19 cellular contexts compared by ENCODE assay signal in the genomic region with DNA sequence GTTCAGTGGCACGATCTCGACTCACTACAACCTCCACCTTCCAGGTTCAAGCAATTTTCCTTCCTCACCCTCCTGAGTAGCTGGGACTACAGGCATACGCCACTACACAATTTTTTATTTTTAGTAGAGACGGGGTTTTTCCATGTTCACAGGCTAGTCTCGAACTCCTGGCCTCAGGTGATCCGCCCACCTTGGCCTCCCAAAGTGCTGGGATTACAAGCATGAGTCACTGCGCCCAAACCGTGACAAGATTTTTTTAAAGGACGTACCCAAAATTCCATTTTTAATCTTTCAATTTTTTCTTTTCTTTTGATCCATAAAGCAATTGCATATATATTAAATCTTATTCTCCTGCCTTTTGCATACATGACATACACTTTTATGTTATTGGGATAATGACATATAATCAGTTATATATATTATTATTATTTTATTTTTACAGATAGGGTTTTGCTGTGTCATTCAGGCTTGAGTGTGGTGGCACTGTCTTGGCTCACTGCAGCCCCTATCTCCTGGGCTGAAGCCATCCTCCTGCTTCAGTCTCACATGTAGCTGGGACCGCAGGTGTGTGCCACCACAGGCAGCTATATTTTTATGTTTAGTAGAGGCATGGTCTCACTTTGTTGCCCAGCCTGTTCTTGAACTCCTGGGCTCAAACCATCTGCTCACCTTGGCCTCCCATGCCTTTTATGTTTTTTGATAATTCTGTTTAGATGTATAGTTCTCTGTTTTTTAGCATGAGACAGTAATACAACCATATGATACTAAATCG.
DNase-seq lines count a peak whose midpoint lies in the region; ATAC-seq and TF ChIP-seq lines count a peak whose summit lies in the region.
"Had no signal": no experiment of that assay in that cellular context is flagged by ENCODE, and none has a peak within 500 bp of the region (broad histone marks: within the 10 kb centered on the region; RNA-seq: fewer than 3 reads in every experiment).

No MANE protein-coding gene starts in this region.

- H3K36me3 ChIP-seq in HCT116 (ENCODE audit: control insufficient read depth in 1 of 2, insufficient read depth in 2 of 2, low read length in 2 of 2): peaks cover 3% of the 10 kb centered on the region in 2 experiments; a peak in 2 of 4 replicates
- H3K36me3 ChIP-seq in neural cell (ENCODE audit: insufficient read depth, low read length): no peaks in the 10 kb centered on the region

- CTCF ChIA-PET in CD4-positive, alpha-beta T cell (lab: Charles Lee): no interaction called here
- CTCF ChIA-PET in HCT116 (lab: Charles Lee): no interaction called here

- no peaks in the 10 kb centered on the region for H3K9me3 Mint-ChIP-seq in CD4-positive, alpha-beta T cell
- no peaks in the 10 kb centered on the region for H3K9me3 Mint-ChIP-seq in chondrocyte (ENCODE audit: low read depth)
- H3K9me3 Mint-ChIP-seq: CD8-positive, alpha-beta memory T cell; IgD-negative memory B cell had no signal

- no peak for TF ChIP-seq EP300 in neural cell (conservative IDR thresholded peaks at IDR 0.05; ENCODE audit: poor library complexity, severe bottlenecking)

- H3K4me3 Mint-ChIP-seq in CD4-positive, alpha-beta T cell: no peak overlapping the region
- H3K4me3 Mint-ChIP-seq in chondrocyte (ENCODE audit: unreplicated experiment): no peak overlapping the region
- H3K4me3 Mint-ChIP-seq: CD8-positive, alpha-beta memory T cell; IgD-negative memory B cell had no signal

- no peak for DNase-seq in CD4-positive, alpha-beta T cell
- no peak for DNase-seq in HCT116 (ENCODE audit: low read depth, low spot score)
- DNase-seq in chondrocyte (ENCODE audit: low spot score): no peak
- no peak for DNase-seq in activated CD8-positive, alpha-beta memory T cell treated with anti-CD3 and anti-CD28 coated beads for 24 hours
- no peak for DNase-seq in DMS153 treated with DMSO at 0.1 percent for 48 hours (lab: John Stamatoyannopoulos, UW; ENCODE audit: unreplicated experiment)
- DNase-seq: CD8-positive, alpha-beta memory T cell; H7; Kasumi-1; MM.1S; NCI-H1092; NCI-H1436 treated with DMSO at 0.1 percent for 48 hours; NCI-H2029; NCI-H2171; NCI-H526; PC-9 had no signal

- H3K9ac ChIP-seq in HCT116 (ENCODE audit: low read length) (no peak overlapping the region), neural cell (ENCODE audit: low read length) (peak overlapping the region; percentile 42)

- H3K9me3 ChIP-seq in CD4-positive, alpha-beta T cell (ENCODE audit: control insufficient read depth, low read length): no peaks in the 10 kb centered on the region
- H3K9me3 ChIP-seq in HCT116 (ENCODE audit: control insufficient read depth in 1 of 2, insufficient read depth in 1 of 2, low read depth in 1 of 2, low read length in 2 of 2): no peaks in the 10 kb centered on the region
- H3K9me3 ChIP-seq in neural cell (ENCODE audit: low read length): no peaks in the 10 kb centered on the region
- H3K9me3 ChIP-seq: A549 had no signal

- peak overlapping the region; percentile 37 for H3K4me2 ChIP-seq in HCT116 (ENCODE audit: low read length)
- H3K4me2 ChIP-seq in neural cell (ENCODE audit: low read length): no peak overlapping the region
- H3K4me2 ChIP-seq: A549, PC-9 had no signal

- H3K4me1 Mint-ChIP-seq in CD4-positive, alpha-beta T cell (ENCODE audit: low read depth): peaks cover 51% of the 10 kb centered on the region
- peaks cover 44% of the 10 kb centered on the region for H3K4me1 Mint-ChIP-seq in chondrocyte (ENCODE audit: low read depth)

- H4K20me1 ChIP-seq in HCT116 (ENCODE audit: insufficient read depth) (peaks cover 12% of the 10 kb centered on the region; the same call in 1 of the 2 replicates), neural cell (ENCODE audit: insufficient read depth) (no peaks in the 10 kb centered on the region)

- ATAC-seq in CD4-positive, alpha-beta T cell (ENCODE audit: poor library complexity): no peak
- ATAC-seq in HCT116: no peak
- no peak for ATAC-seq in GM21737 (IDR thresholded peaks at IDR 0.05; ENCODE audit: unreplicated experiment)
- ATAC-seq: A549 had no signal

- no peak overlapping the region for H3K4me3 ChIP-seq in HCT116 (replicated peaks in 1 of 2; ENCODE audit: low read depth in 1 of 2, low read length in 2 of 2)
- H3K4me3 ChIP-seq in neural cell (ENCODE audit: low read length): no peak overlapping the region
- H3K4me3 ChIP-seq: A549, PC-9 had no signal

- TF ChIP-seq RAD21 in HCT116 (IDR thresholded peaks at IDR 0.05; ENCODE audit: low read depth) (no peak), neural cell (conservative IDR thresholded peaks at IDR 0.05) (no peak)

- no peak for TF ChIP-seq POLR2A in HCT116 (IDR thresholded peaks at IDR 0.05; ENCODE audit: borderline replicate concordance, extremely low read depth, insufficient read depth, insufficient read length)

- H3K36me3 Mint-ChIP-seq in CD4-positive, alpha-beta T cell (ENCODE audit: low read depth): peaks cover 71% of the 10 kb centered on the region
- peaks cover 7% of the 10 kb centered on the region for H3K36me3 Mint-ChIP-seq in chondrocyte (ENCODE audit: low read depth)

- H3K4me1 ChIP-seq in HCT116 (ENCODE audit: control insufficient read depth in 1 of 2, insufficient read depth in 2 of 2, low read length in 2 of 2): peaks cover 9 to 20% of the 10 kb centered on the region in 2 experiments

- H3K9me2 ChIP-seq in HCT116 (ENCODE audit: insufficient read depth): no peaks in the 10 kb centered on the region
- H3K9me2 ChIP-seq in neural cell (ENCODE audit: insufficient read depth, low read length): no peaks in the 10 kb centered on the region

- no peak for TF ChIP-seq CTCF in CD4-positive, alpha-beta T cell (IDR thresholded peaks at IDR 0.05)
- TF ChIP-seq CTCF in HCT116 (IDR thresholded peaks at IDR 0.05 in 2 of 3, conservative IDR thresholded peaks at IDR 0.05 in 1 of 3; ENCODE audit: borderline replicate concordance in 1 of 3, insufficient read depth in 1 of 3, low read depth in 2 of 3, low read length in 2 of 3) (no peak), chondrocyte (IDR thresholded peaks at IDR 0.05) (no peak), neural cell (IDR thresholded peaks at IDR 0.05; ENCODE audit: poor library complexity, severe bottlenecking) (no peak)

- RAD21 ChIA-PET in HCT116 (lab: Charles Lee; ENCODE audit: low non-redundant PET in 1 of 2, low total read pairs in 2 of 2, uncharacterized antibody in 2 of 2, unreplicated experiment in 2 of 2): no interaction called here

- POLR2A ChIA-PET in CD4-positive, alpha-beta T cell (lab: Charles Lee): no interaction called here
- POLR2A ChIA-PET in HCT116 (lab: Charles Lee): no interaction called here

- no peak overlapping the region for H3K27ac ChIP-seq in CD4-positive, alpha-beta T cell (ENCODE audit: low read depth, low read length)
- H3K27ac ChIP-seq in HCT116 (ENCODE audit: low read depth, low read length) (no peak overlapping the region), neural cell (ENCODE audit: low read length) (peak overlapping the region; percentile 63)
- H3K27ac ChIP-seq: A549, PC-9 had no signal

- no peaks in the 10 kb centered on the region for H3K27me3 ChIP-seq in CD4-positive, alpha-beta T cell (ENCODE audit: control insufficient read depth, insufficient read depth, low read length)
- H3K27me3 ChIP-seq in HCT116 (ENCODE audit: insufficient read depth, low read length) (no peaks in the 10 kb centered on the region), neural cell (ENCODE audit: insufficient read depth, low read depth, low read length) (no peaks in the 10 kb centered on the region)

- H3K27me3 Mint-ChIP-seq in CD4-positive, alpha-beta T cell: no peaks in the 10 kb centered on the region
- H3K27me3 Mint-ChIP-seq in chondrocyte (ENCODE audit: low read depth): no peaks in the 10 kb centered on the region
- H3K27me3 Mint-ChIP-seq: CD8-positive, alpha-beta memory T cell; IgD-negative memory B cell had no signal

- no peaks in the 10 kb centered on the region for H3F3A ChIP-seq in neural cell (ENCODE audit: insufficient read depth, low read length, poor library complexity, severe bottlenecking)

- H3K27ac Mint-ChIP-seq in CD4-positive, alpha-beta T cell: peak overlapping the region; percentile 10
- peak overlapping the region; percentile 91 for H3K27ac Mint-ChIP-seq in chondrocyte (ENCODE audit: unreplicated experiment)
- H3K27ac Mint-ChIP-seq: IgD-negative memory B cell had no signal

- peaks cover 56% of the 10 kb centered on the region for H3K79me2 ChIP-seq in HCT116 (ENCODE audit: insufficient read depth, low read length)
- peaks cover 13% of the 10 kb centered on the region for H3K79me2 ChIP-seq in neural cell (replicated peaks; ENCODE audit: insufficient read depth, low read length)

- no TSS peak for BruUV-seq in HCT116 (replicated peaks; lab: Mats Ljungman, UMichigan)

- intact Hi-C loops in CD4-positive, alpha-beta T cell (cut with DNase I, micrococcal nuclease): no loop called here
- intact Hi-C loops in HCT116 (cut with micrococcal nuclease): no loop called here

- no peak overlapping the region for H2AFZ ChIP-seq in HCT116 (ENCODE audit: low read depth, low read length, poor library complexity, severe bottlenecking)
- H2AFZ ChIP-seq in neural cell (ENCODE audit: low read depth, low read length): no peak overlapping the region
- H2AFZ ChIP-seq: PC-9 had no signal

TF ChIP-seq in HCT116, 20 proteins besides CTCF, POLR2A, EP300 and RAD21 (continues in another document):
- no peak for TF ChIP-seq ZNF274 (IDR thresholded peaks at IDR 0.05; ENCODE audit: low read depth, low read length)
- TF ChIP-seq ZFX (IDR thresholded peaks at IDR 0.05): no peak
- TF ChIP-seq EZH2phosphoT487 (IDR thresholded peaks at IDR 0.05; ENCODE audit: borderline replicate concordance): no peak
- TF ChIP-seq EZH2 (IDR thresholded peaks at IDR 0.05): no peak

TF ChIP-seq in neural cell, 6 proteins besides CTCF, POLR2A, EP300 and RAD21 (continues in another document):
- TF ChIP-seq MXI1 (conservative IDR thresholded peaks at IDR 0.05; ENCODE audit: poor library complexity, severe bottlenecking) (no peak), TAF1 (IDR thresholded peaks at IDR 0.05; ENCODE audit: low read depth) (no peak)
